Comparison of ENCODE assay signal across 1 cellular context in the genomic region with DNA sequence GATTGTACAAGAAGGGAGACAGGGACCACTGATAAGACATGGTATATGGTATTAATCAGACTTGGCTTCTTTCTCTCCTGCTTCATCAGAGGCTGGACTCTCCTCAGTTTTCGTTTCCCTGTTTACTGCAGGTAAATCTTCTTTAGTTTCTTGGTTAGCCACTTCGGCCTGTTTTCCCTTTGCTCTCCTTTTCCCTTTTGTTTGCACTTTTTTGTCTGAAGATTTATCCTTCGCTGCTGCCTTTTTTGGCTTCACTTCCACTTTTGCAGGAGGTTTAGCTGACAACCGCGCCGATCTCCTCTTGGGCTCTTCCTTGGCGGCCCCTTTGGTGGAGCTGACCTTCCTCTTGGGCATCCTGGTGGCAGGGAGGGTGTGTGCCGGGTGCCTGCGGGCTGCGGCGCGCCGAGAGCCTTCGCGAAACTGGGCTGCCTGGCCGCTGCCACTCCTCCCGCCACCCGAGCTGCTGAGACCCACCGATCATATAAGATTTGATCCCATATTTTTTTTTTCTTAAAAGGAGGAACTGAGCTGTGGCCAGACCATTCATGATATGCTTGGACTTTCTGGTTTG.
TF ChIP-seq lines count a peak whose summit lies in the region.
"Not testable (repeated sequence)": the region's sequence is repeated elsewhere in the genome, so short reads cannot be mapped to it uniquely, and the experiment has no call there.

No MANE protein-coding gene starts in this region.

TF ChIP-seq in K562, 482 proteins besides CTCF, POLR2A, EP300 and RAD21 (continued from another document):
- TF ChIP-seq, protein P1, sequence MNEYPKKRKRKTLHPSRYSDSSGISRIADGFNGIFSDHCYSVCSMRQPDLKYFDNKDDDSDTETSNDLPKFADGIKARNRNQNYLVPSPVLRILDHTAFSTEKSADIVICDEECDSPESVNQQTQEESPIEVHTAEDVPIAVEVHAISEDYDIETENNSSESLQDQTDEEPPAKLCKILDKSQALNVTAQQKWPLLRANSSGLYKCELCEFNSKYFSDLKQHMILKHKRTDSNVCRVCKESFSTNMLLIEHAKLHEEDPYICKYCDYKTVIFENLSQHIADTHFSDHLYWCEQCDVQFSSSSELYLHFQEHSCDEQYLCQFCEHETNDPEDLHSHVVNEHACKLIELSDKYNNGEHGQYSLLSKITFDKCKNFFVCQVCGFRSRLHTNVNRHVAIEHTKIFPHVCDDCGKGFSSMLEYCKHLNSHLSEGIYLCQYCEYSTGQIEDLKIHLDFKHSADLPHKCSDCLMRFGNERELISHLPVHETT (CRISPR knock-in tag; conservative IDR thresholded peaks at IDR 0.05 in 1 of 2, IDR thresholded peaks at IDR 0.05 in 1 of 2) = 0 out of 4 replicates have a peak, but pooled peaks of 1 of the 2 experiments have one; percentile 10
- TF ChIP-seq SMARCE1 (IDR thresholded peaks at IDR 0.05) (peak; percentile 52), CUX1 (CRISPR knock-in tag; IDR thresholded peaks at IDR 0.05) (peak; percentile 35; the same call in 1 of the 2 replicates), RBFOX2 (IDR thresholded peaks at IDR 0.05; ENCODE audit: low read depth, low read length) (peak; percentile 60), ZFP36 (IDR thresholded peaks at IDR 0.05; ENCODE audit: low read depth, low read length, partially characterized antibody) (peak; percentile 42), NFRKB (IDR thresholded peaks at IDR 0.05; ENCODE audit: low read depth) (peak; percentile 41; the same call in 1 of the 2 replicates), NR4A1 (tag; IDR thresholded peaks at IDR 0.05) (0 out of 2 replicates have a peak, but pooled peaks have one; percentile 21), TRIM24 (IDR thresholded peaks at IDR 0.05) (peak in 1 of 2 experiments; percentile 36; a peak in 1 of 4 replicates), DMBX1 (CRISPR knock-in tag; IDR thresholded peaks at IDR 0.05; ENCODE audit: borderline replicate concordance) (0 out of 2 replicates have a peak, but pooled peaks have one; percentile 48), ZNF384 (IDR thresholded peaks at IDR 0.05; ENCODE audit: low read depth, low read length) (0 out of 2 replicates have a peak, but pooled peaks have one; percentile 12), ZNF592 (IDR thresholded peaks at IDR 0.05) (peak; percentile 30; the same call in 1 of the 2 replicates), ZNF589 (CRISPR knock-in tag; IDR thresholded peaks at IDR 0.05; ENCODE audit: low read depth) (0 out of 2 replicates have a peak, but pooled peaks have one; percentile 3), SPI1 (IDR thresholded peaks at IDR 0.05; ENCODE audit: borderline replicate concordance, low read depth, low read length) (peak; percentile 37; the same call in 1 of the 2 replicates), SMAD4 (CRISPR knock-in tag; conservative IDR thresholded peaks at IDR 0.05) (peak; percentile 29; the same call in 1 of the 2 replicates), CXXC5 (CRISPR knock-in tag; IDR thresholded peaks at IDR 0.05) (peak; percentile 17; the same call in 1 of the 2 replicates), MLLT1 (IDR thresholded peaks at IDR 0.05) (peak; percentile 75 to 88; a peak in 3 of 4 replicates)
- not testable (repeated sequence) for TF ChIP-seq NR4A1 (CRISPR knock-in tag; IDR thresholded peaks at IDR 0.05)
TF ChIP-seq in K562: peak in this region for 17; not testable (repeated sequence) for 465.
